In the genomic region with DNA sequence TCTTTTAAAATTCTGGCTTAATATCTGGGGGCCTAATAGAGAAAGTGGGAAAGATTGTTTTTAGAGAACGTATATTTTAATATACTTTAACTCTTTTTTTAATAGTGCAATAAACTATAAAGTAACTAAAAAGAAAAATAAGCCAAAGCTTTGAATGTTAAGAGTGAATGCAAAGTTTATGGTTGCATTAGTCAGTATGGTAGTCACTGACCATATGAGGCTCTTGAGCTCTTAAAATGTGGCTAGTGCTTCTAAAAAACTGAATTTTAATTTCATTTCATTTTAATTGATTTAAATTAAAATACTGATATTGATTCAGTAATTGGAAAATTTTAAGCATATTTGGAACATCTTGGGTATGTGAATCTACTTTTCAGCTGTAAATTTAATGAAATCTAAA, we compare ENCODE assay signal across 18 cellular contexts.
"Had no signal": no experiment of that assay in that cellular context is flagged by ENCODE, and none has a peak within 500 bp of the region (broad histone marks: within the 10 kb centered on the region; RNA-seq: fewer than 3 reads in every experiment).

No MANE protein-coding gene starts in this region.

- DNase-seq: effector memory CD8-positive, alpha-beta T cell; head of caudate nucleus; kidney; left colon; left ventricle myocardium superior; naive thymus-derived CD4-positive, alpha-beta T cell; nephron progenitor cell; retina; right lobe of liver; spleen; stimulated activated CD4-positive, alpha-beta T cell treated with anti-CD3 and anti-CD28 coated beads, Interleukin-15, amount 100 ng/mL, for 24 hours; stimulated activated CD4-positive, alpha-beta T cell treated with anti-CD3 and anti-CD28 coated beads, Interleukin-1b, Interleukin-23, amount 100 ng/mL, for 48 hours; stimulated activated CD4-positive, alpha-beta T cell treated with anti-CD3 and anti-CD28 coated beads, Interleukin-4, amount 100 ng/mL, for 24 hours; stimulated activated naive CD8-positive, alpha-beta T cell treated with anti-CD3 and anti-CD28 coated beads, Interleukin-15, amount 100 ng/mL, for 72 hours; testis; upper lobe of right lung had no signal

- H3K36me3 Mint-ChIP-seq: stimulated activated memory B cell treated with anti-CD40 and anti-IgM and Interleukin-4, amounts not matched to agents 10 μg/mL and 1 μg/mL and 100 μg/mL, for 72 hours had no signal

- H3K4me3 Mint-ChIP-seq: dendritic cell treated with granulocyte-macrophage colony-stimulating factor and Interleukin-4, amounts not matched to agents 40 ng/mL and 50 ng/mL, for 4 days; effector memory CD8-positive, alpha-beta T cell; naive thymus-derived CD4-positive, alpha-beta T cell; nephron progenitor cell; stimulated activated memory B cell treated with anti-CD40 and anti-IgM and Interleukin-4, amounts not matched to agents 10 μg/mL and 1 μg/mL and 100 μg/mL, for 72 hours; stimulated activated naive CD8-positive, alpha-beta T cell treated with anti-CD3 and anti-CD28 coated beads, Interleukin-15, amount 100 ng/mL, for 72 hours had no signal

- H3K27me3 Mint-ChIP-seq: dendritic cell treated with granulocyte-macrophage colony-stimulating factor and Interleukin-4, amounts not matched to agents 40 ng/mL and 50 ng/mL, for 4 days; effector memory CD8-positive, alpha-beta T cell; naive thymus-derived CD4-positive, alpha-beta T cell; stimulated activated memory B cell treated with anti-CD40 and anti-IgM and Interleukin-4, amounts not matched to agents 10 μg/mL and 1 μg/mL and 100 μg/mL, for 72 hours; stimulated activated naive CD8-positive, alpha-beta T cell treated with anti-CD3 and anti-CD28 coated beads, Interleukin-15, amount 100 ng/mL, for 72 hours had no signal

- H3K4me1 Mint-ChIP-seq: naive thymus-derived CD4-positive, alpha-beta T cell; nephron progenitor cell; stimulated activated memory B cell treated with anti-CD40 and anti-IgM and Interleukin-4, amounts not matched to agents 10 μg/mL and 1 μg/mL and 100 μg/mL, for 72 hours; stimulated activated naive CD8-positive, alpha-beta T cell treated with anti-CD3 and anti-CD28 coated beads, Interleukin-15, amount 100 ng/mL, for 72 hours had no signal

- H3K27ac Mint-ChIP-seq: dendritic cell treated with granulocyte-macrophage colony-stimulating factor and Interleukin-4, amounts not matched to agents 40 ng/mL and 50 ng/mL, for 4 days; effector memory CD8-positive, alpha-beta T cell; naive thymus-derived CD4-positive, alpha-beta T cell; nephron progenitor cell; stimulated activated memory B cell treated with anti-CD40 and anti-IgM and Interleukin-4, amounts not matched to agents 10 μg/mL and 1 μg/mL and 100 μg/mL, for 72 hours; stimulated activated naive CD8-positive, alpha-beta T cell treated with anti-CD3 and anti-CD28 coated beads, Interleukin-15, amount 100 ng/mL, for 72 hours had no signal

- H3K9me3 Mint-ChIP-seq: dendritic cell treated with granulocyte-macrophage colony-stimulating factor and Interleukin-4, amounts not matched to agents 40 ng/mL and 50 ng/mL, for 4 days; effector memory CD8-positive, alpha-beta T cell; naive thymus-derived CD4-positive, alpha-beta T cell; nephron progenitor cell; stimulated activated memory B cell treated with anti-CD40 and anti-IgM and Interleukin-4, amounts not matched to agents 10 μg/mL and 1 μg/mL and 100 μg/mL, for 72 hours; stimulated activated naive CD8-positive, alpha-beta T cell treated with anti-CD3 and anti-CD28 coated beads, Interleukin-15, amount 100 ng/mL, for 72 hours had no signal
